ENCODE assay signal across 22 cellular contexts in genomic region chr5:178519804-178520203, GRCh38.
DNase-seq lines count a peak whose midpoint lies in the region; FAIRE-seq and TF ChIP-seq lines count a peak whose summit lies in the region.
"Had no signal": no experiment of that assay in that cellular context is flagged by ENCODE, and none has a peak within 500 bp of the region (broad histone marks: within the 10 kb centered on the region; RNA-seq: fewer than 3 reads in every experiment).

No MANE protein-coding gene starts in this region.

- FAIRE-seq in bronchial epithelial cell (lab: Jason Lieb, UNC) (peak; percentile 89), urothelium cell line (lab: Jason Lieb, UNC) (peak; percentile 67)
- FAIRE-seq: A549, D721Med, G401.6, GM12891, GM19239 had no signal

- H3K9me3 ChIP-seq in left ventricle myocardium inferior (replicated peaks) (no peaks in the 10 kb centered on the region), HEK293 (ENCODE audit: control insufficient read depth, insufficient read depth, low read depth, low read length) (no peaks in the 10 kb centered on the region)
- H3K9me3 ChIP-seq: A549, Caco-2 had no signal

- DNase-seq in cardiac septum (ENCODE audit: low spot score) (peak; percentile 7), left ventricle myocardium inferior (no peak), bronchial epithelial cell (ENCODE audit: low read depth) (no peak), urothelium cell line (ENCODE audit: low spot score) (no peak), epidermal melanocyte (ENCODE audit: insufficient read length, low spot score) (no peak), H7 (no peak)
- DNase-seq: AML-193; Caco-2; Calu3; CD4-positive, alpha-beta T cell; CD8-positive, alpha-beta T cell; DMS79 treated with DMSO at 0.1 percent for 48 hours; GF-D8 had no signal

- CTCF ChIA-PET in HEK293 (lab: Yijun Ruan, JAX) = no interaction called here

- no peaks in the 10 kb centered on the region for H3K4me1 ChIP-seq in left ventricle myocardium inferior
- H3K4me1 ChIP-seq in HEK293 (ENCODE audit: control insufficient read depth, insufficient read depth, low read length) = no peaks in the 10 kb centered on the region
- H3K4me1 ChIP-seq: A549, Caco-2 had no signal

- H3K27ac ChIP-seq in left ventricle myocardium inferior (replicated peaks) (no peak overlapping the region), HEK293 (ENCODE audit: extremely low read depth, low read depth, low read length) (no peak overlapping the region)
- H3K27ac ChIP-seq: 22Rv1; A549; BLaER1 treated with 17β-estradiol and CSF1 and Interleukin-3, amounts not matched to agents 10 nM and 100 nM; C4-2B had no signal

- intact Hi-C loops in cardiac septum (cut with DNase I) (no loop called here), left ventricle myocardium inferior (cut with micrococcal nuclease) (no loop called here)

- H3K4me3 ChIP-seq in left ventricle myocardium inferior (no peak overlapping the region), HEK293 (ENCODE audit: low read depth, low read length) (no peak overlapping the region), bronchial epithelial cell (ENCODE audit: low read depth, low read length) (no peak overlapping the region), H7 (ENCODE audit: insufficient read depth, low read depth, low read length) (no peak overlapping the region)
- H3K4me3 ChIP-seq: A549; BLaER1 treated with 17β-estradiol and CSF1 and Interleukin-3, amounts not matched to agents 10 nM and 100 nM had no signal

- POLR2A ChIA-PET in HEK293 (lab: Yijun Ruan, JAX) = no interaction called here

- H3K27me3 ChIP-seq in left ventricle myocardium inferior (ENCODE audit: low read depth) (no peaks in the 10 kb centered on the region), bronchial epithelial cell (ENCODE audit: control insufficient read depth, insufficient read depth, low read length) (no peaks in the 10 kb centered on the region), H7 (ENCODE audit: control insufficient read depth, insufficient read depth, low read length) (no peaks in the 10 kb centered on the region)
- H3K27me3 ChIP-seq: BLaER1 treated with 17β-estradiol and CSF1 and Interleukin-3, amounts not matched to agents 10 nM and 100 nM had no signal

- TF ChIP-seq CTCF in left ventricle myocardium inferior (IDR thresholded peaks at IDR 0.05; ENCODE audit: borderline replicate concordance) (no peak), HEK293 (tag by site-specific recombination; IDR thresholded peaks at IDR 0.05) (no peak), bronchial epithelial cell (IDR thresholded peaks at IDR 0.05; ENCODE audit: insufficient read depth, low read length, severe bottlenecking) (no peak)

- H3K36me3 ChIP-seq in left ventricle myocardium inferior = no peaks in the 10 kb centered on the region
- no peaks in the 10 kb centered on the region for H3K36me3 ChIP-seq in HEK293 (ENCODE audit: control insufficient read depth in 2 of 2, insufficient read depth in 1 of 2, low read length in 2 of 2)
- no peaks in the 10 kb centered on the region for H3K36me3 ChIP-seq in bronchial epithelial cell (ENCODE audit: control insufficient read depth, insufficient read depth, low read length)
- no peaks in the 10 kb centered on the region for H3K36me3 ChIP-seq in H7 (replicated peaks; ENCODE audit: control insufficient read depth, insufficient read depth, low read length)
- H3K36me3 ChIP-seq: BLaER1 treated with 17β-estradiol and CSF1 and Interleukin-3, amounts not matched to agents 10 nM and 100 nM had no signal

TF ChIP-seq in HEK293, 187 proteins besides CTCF, POLR2A, EP300 and RAD21:
- TF ChIP-seq ZNF629 (tag by site-specific recombination; IDR thresholded peaks at IDR 0.05) (no peak), ZBTB26 (tag by site-specific recombination; optimal IDR thresholded peaks at IDR 0.05) (no peak), ZNF366 (tag by site-specific recombination; conservative IDR thresholded peaks at IDR 0.05) (peak; percentile 80)
